ENCODE assay signal across 19 cellular contexts in genomic region chr19:37095859-37096258, GRCh38.
"Had no signal": no experiment of that assay in that cellular context is flagged by ENCODE, and none has a peak within 500 bp of the region (broad histone marks: within the 10 kb centered on the region; RNA-seq: fewer than 3 reads in every experiment).

No MANE protein-coding gene starts in this region.

- H3K4me3 ChIP-seq: breast epithelium, prostate gland, stomach, testis had no signal

- H3K27ac ChIP-seq: breast epithelium, epithelial cell of prostate, prostate gland, stomach, testis, WERI-Rb-1 had no signal

- H3K4me1 Mint-ChIP-seq: activated CD4-positive, alpha-beta T cell treated with anti-CD3 and anti-CD28 coated beads for 36 hours; activated naive CD8-positive, alpha-beta T cell treated with anti-CD3 and anti-CD28 coated beads, Interleukin-2, amount 10 ng/mL, durations not matched to agents 7 days and 5 days; nephron progenitor cell had no signal

- H3K27me3 ChIP-seq: breast epithelium, stomach, testis had no signal

- H3K27me3 Mint-ChIP-seq: activated CD4-positive, alpha-beta T cell treated with anti-CD3 and anti-CD28 coated beads for 36 hours; activated CD8-positive, alpha-beta T cell treated with anti-CD3 and anti-CD28 coated beads for 36 hours; activated naive CD8-positive, alpha-beta T cell treated with anti-CD3 and anti-CD28 coated beads, Interleukin-2, amount 10 ng/mL, durations not matched to agents 7 days and 5 days; dendritic cell treated with granulocyte-macrophage colony-stimulating factor and Interleukin-4, amounts not matched to agents 40 ng/mL and 50 ng/mL, for 4 days; effector memory CD8-positive, alpha-beta T cell had no signal

- H3K4me3 Mint-ChIP-seq: activated CD4-positive, alpha-beta T cell treated with anti-CD3 and anti-CD28 coated beads for 36 hours; activated CD8-positive, alpha-beta T cell treated with anti-CD3 and anti-CD28 coated beads for 36 hours; activated naive CD8-positive, alpha-beta T cell treated with anti-CD3 and anti-CD28 coated beads, Interleukin-2, amount 10 ng/mL, durations not matched to agents 7 days and 5 days; activated T-cell treated with anti-CD3 and anti-CD28 coated beads, Interleukin-2, amount 50 U/mL, for 4 hours; dendritic cell treated with granulocyte-macrophage colony-stimulating factor and Interleukin-4, amounts not matched to agents 40 ng/mL and 50 ng/mL, for 4 days; effector memory CD8-positive, alpha-beta T cell; nephron progenitor cell; T-helper 1 cell treated with Interleukin-12 subunit alpha and Interleukin-12 subunit beta and Interleukin-4 antibody, amounts not matched to agents 30 μg/mL and 1 μg/mL, for 36 hours had no signal

- FAIRE-seq: frontal cortex had no signal

- DNase-seq: activated CD4-positive, alpha-beta T cell treated with anti-CD3 and anti-CD28 coated beads for 36 hours; activated CD8-positive, alpha-beta T cell treated with anti-CD3 and anti-CD28 coated beads for 36 hours; activated naive CD8-positive, alpha-beta T cell treated with anti-CD3 and anti-CD28 coated beads, Interleukin-2, amount 10 ng/mL, durations not matched to agents 7 days and 5 days; activated T-cell treated with anti-CD3 and anti-CD28 coated beads, Interleukin-2, amount 50 U/mL, for 4 hours; aorta; cerebellar nuclear complex; effector memory CD8-positive, alpha-beta T cell; head of caudate nucleus; nephron progenitor cell; occipital lobe; stomach; testis; WERI-Rb-1 had no signal

- H3K4me1 ChIP-seq: breast epithelium, prostate gland, stomach, testis had no signal

- H3K9me3 ChIP-seq: testis had no signal

- H3K27ac Mint-ChIP-seq: activated CD4-positive, alpha-beta T cell treated with anti-CD3 and anti-CD28 coated beads for 36 hours; activated CD8-positive, alpha-beta T cell treated with anti-CD3 and anti-CD28 coated beads for 36 hours; activated naive CD8-positive, alpha-beta T cell treated with anti-CD3 and anti-CD28 coated beads, Interleukin-2, amount 10 ng/mL, durations not matched to agents 7 days and 5 days; dendritic cell treated with granulocyte-macrophage colony-stimulating factor and Interleukin-4, amounts not matched to agents 40 ng/mL and 50 ng/mL, for 4 days; effector memory CD8-positive, alpha-beta T cell; nephron progenitor cell; T-helper 1 cell treated with Interleukin-12 subunit alpha and Interleukin-12 subunit beta and Interleukin-4 antibody, amounts not matched to agents 30 μg/mL and 1 μg/mL, for 36 hours had no signal
